Comparison of ENCODE assay signal across 1 cellular context in genomic region chr2:7847321-7847720, GRCh38.
TF ChIP-seq lines count a peak whose summit lies in the region.

No MANE protein-coding gene starts in this region.

TF ChIP-seq in GM12878, 131 proteins besides CTCF, POLR2A, EP300 and RAD21:
- TF ChIP-seq ZNF687 (IDR thresholded peaks at IDR 0.05) (no peak), SMARCA5 (IDR thresholded peaks at IDR 0.05) (no peak), RB1 (IDR thresholded peaks at IDR 0.05; ENCODE audit: borderline replicate concordance) (no peak), TCF12 (IDR thresholded peaks at IDR 0.05; ENCODE audit: low read depth, low read length) (no peak), NBN (IDR thresholded peaks at IDR 0.05) (no peak), ZSCAN29 (IDR thresholded peaks at IDR 0.05) (no peak), USF2 (IDR thresholded peaks at IDR 0.05; ENCODE audit: borderline replicate concordance, low read depth, low read length) (no peak), IRF3 (IDR thresholded peaks at IDR 0.05) (no peak), ZNF217 (IDR thresholded peaks at IDR 0.05) (no peak), PAX8 (IDR thresholded peaks at IDR 0.05) (no peak), ZBTB4 (CRISPR knock-in tag; IDR thresholded peaks at IDR 0.05) (no peak), ATF7 (IDR thresholded peaks at IDR 0.05; ENCODE audit: low read depth) (no peak), SUPT20H (IDR thresholded peaks at IDR 0.05; ENCODE audit: borderline replicate concordance, control insufficient read depth, low read depth, low read length) (no peak)
